In the genomic region with DNA sequence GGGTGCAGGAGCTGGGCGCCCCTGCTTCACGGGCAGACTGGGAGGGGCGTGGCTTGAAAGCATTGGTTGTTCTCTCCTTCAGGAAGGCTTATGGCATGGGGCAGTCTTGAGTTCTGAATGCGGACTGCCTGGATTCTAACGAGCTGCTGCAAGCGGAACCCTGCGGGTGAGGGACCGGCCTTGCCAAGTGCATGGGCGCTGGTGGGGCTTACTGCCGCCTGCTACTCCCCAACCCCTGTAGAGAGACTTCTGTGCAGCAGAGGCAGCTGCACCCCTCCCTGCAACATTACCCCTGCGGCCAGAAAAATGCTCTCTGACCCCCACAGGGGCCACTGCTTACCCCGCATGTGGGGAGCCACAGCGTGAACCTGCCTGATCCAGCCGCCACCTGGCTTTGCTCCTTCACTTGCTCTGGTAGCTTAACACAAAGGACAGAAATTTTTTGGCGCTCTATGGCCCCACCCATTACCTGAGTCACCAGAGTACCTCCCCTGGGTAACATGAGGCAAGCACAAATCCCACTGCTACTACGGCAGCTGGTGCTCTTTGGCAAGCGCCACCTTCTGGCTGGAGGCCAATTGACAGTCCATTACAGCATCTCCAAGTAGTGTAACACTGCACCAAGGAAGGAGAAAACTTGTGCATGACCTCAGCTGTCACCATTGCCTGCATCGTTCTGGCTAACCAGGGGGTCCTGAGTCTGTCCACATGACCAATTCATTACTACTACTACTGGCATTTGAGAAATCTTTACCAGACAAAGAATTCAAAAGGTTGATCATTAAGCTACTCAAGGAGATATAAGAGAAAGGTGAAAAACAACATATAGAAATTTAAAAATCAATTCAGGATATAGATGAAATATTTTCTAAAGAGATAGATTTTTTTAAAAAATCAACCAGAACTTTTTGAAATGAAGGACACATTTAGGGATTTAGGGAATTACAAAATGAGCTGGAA, we compare ENCODE assay signal across 8 cellular contexts. TPM values are rescaled to one million over a fixed set of nuclear protein-coding genes. Genes with fewer than 3 reads are reported as not detected.
DNase-seq lines count a peak whose midpoint lies in the region; ATAC-seq and TF ChIP-seq lines count a peak whose summit lies in the region.

No MANE protein-coding gene starts in this region.

- H3K4me1 Mint-ChIP-seq in Calu3 (ENCODE audit: low read depth, unreplicated experiment): peaks cover 8% of the 10 kb centered on the region
- no peaks in the 10 kb centered on the region for H3K4me1 Mint-ChIP-seq in glutamatergic neuron (ENCODE audit: low read depth, unreplicated experiment)

- H3K4me3 ChIP-seq in HUES48 (ENCODE audit: low read depth, low read length): peak overlapping the region; percentile 91
- H3K4me3 ChIP-seq in testis: peak overlapping the region; percentile 49 to 64

- H3K4me3 Mint-ChIP-seq in Calu3 (ENCODE audit: low read depth, unreplicated experiment) (peak overlapping the region; percentile 91), glutamatergic neuron (ENCODE audit: unreplicated experiment) (peak overlapping the region; percentile 95)

- no peaks in the 10 kb centered on the region for H3K27me3 ChIP-seq in HUES48 (ENCODE audit: control insufficient read depth, insufficient read depth, low read length)
- no peaks in the 10 kb centered on the region for H3K27me3 ChIP-seq in testis

- H3K36me3 ChIP-seq in HUES48 (ENCODE audit: control insufficient read depth, insufficient read depth, low read length): peaks cover 5% of the 10 kb centered on the region; the same call in 1 of the 2 replicates
- no peaks in the 10 kb centered on the region for H3K36me3 ChIP-seq in testis (ENCODE audit: low read depth, missing control alignments)

- H3K9ac ChIP-seq in HUES48 (ENCODE audit: low read depth, low read length): peak overlapping the region; percentile 97

- WGBS in testis, 2 donors: 6 to 12% methylated on average over 1 to 17 of the region's 18 CpGs

- H3K9me3 Mint-ChIP-seq in Calu3 (ENCODE audit: low read depth, unreplicated experiment): peaks cover 4% of the 10 kb centered on the region
- peaks cover 2% of the 10 kb centered on the region for H3K9me3 Mint-ChIP-seq in glutamatergic neuron (ENCODE audit: unreplicated experiment)

- DNase-seq in Calu3 (peak; percentile 94), SHP77 (lab: John Stamatoyannopoulos, UW) (peak; percentile 20 to 59), glutamatergic neuron (peak; percentile 93), omental fat pad (ENCODE audit: low spot score) (peak; percentile 87), testis (peak; percentile 96)
- DNase-seq in activated naive CD4-positive, alpha-beta T cell treated with Interleukin-2 at 50 U/mL for 16 hours: peak; percentile 96

- BruUV-seq in Calu3 (replicated peaks; lab: Mats Ljungman, UMichigan): TSS peak; percentile 89

- peak; percentile 50 for TF ChIP-seq CTCF in Calu3 (IDR thresholded peaks at IDR 0.05; ENCODE audit: unreplicated experiment)
- peak; percentile 87 for TF ChIP-seq CTCF in glutamatergic neuron (IDR thresholded peaks at IDR 0.05; ENCODE audit: partially characterized antibody, unreplicated experiment)
- no peak for TF ChIP-seq CTCF in omental fat pad (IDR thresholded peaks at IDR 0.05)
- peak in 2 of 3 experiments; percentile 24 to 48 for TF ChIP-seq CTCF in testis (IDR thresholded peaks at IDR 0.05)

- H3K36me3 Mint-ChIP-seq in Calu3 (ENCODE audit: insufficient read depth, unreplicated experiment) (peaks cover 17% of the 10 kb centered on the region), glutamatergic neuron (ENCODE audit: unreplicated experiment) (peaks cover 5% of the 10 kb centered on the region)

- peaks cover 16% of the 10 kb centered on the region for H3K27me3 Mint-ChIP-seq in Calu3 (ENCODE audit: unreplicated experiment)
- peaks cover 2% of the 10 kb centered on the region for H3K27me3 Mint-ChIP-seq in glutamatergic neuron (ENCODE audit: unreplicated experiment)

- H3K27ac ChIP-seq in HUES48 (ENCODE audit: low read depth, low read length) (peak overlapping the region; percentile 98), testis (no peak overlapping the region)

- TF ChIP-seq POLR2A in testis (IDR thresholded peaks at IDR 0.05): no peak

- CTCF ChIA-PET in Calu3 (lab: Charles Lee): interaction anchor here (0.8 to 2.2 kb wide), 17 partner anchors 15 to 374 kb away, joined by 3 to 16 read pairs (median 4); no protein-coding TSS in a partner anchor

- H3K9me3 ChIP-seq in HUES48 (ENCODE audit: control insufficient read depth, insufficient read depth, low read length) (no peaks in the 10 kb centered on the region), testis (no peaks in the 10 kb centered on the region)

- no peaks in the 10 kb centered on the region for H3K4me1 ChIP-seq in HUES48 (ENCODE audit: control insufficient read depth, insufficient read depth, low read length)
- no peaks in the 10 kb centered on the region for H3K4me1 ChIP-seq in testis

- ATAC-seq in GM21381 (IDR thresholded peaks at IDR 0.05; ENCODE audit: unreplicated experiment) (peak; percentile 99), omental fat pad (ENCODE audit: low FRiP score) (peak; percentile 89)

- H3K27ac Mint-ChIP-seq in Calu3 (ENCODE audit: unreplicated experiment) (peak overlapping the region; percentile 77), glutamatergic neuron (ENCODE audit: unreplicated experiment) (peak overlapping the region; percentile 97)

- intact Hi-C loops in Calu3 (cut with micrococcal nuclease; ENCODE audit: unreplicated experiment) (no loop called here), testis (cut with DNase I; ENCODE audit: low total_unique reads) (no loop called here)

RNA-seq across cellular contexts. Expression of a gene that starts 35.4 kb away (rescaled TPM):
- total RNA-seq in Calu3 (2022) (523 and 564 TPM in 2 replicates), glutamatergic neuron (ENCODE audit: unreplicated experiment) (123 TPM), omental fat pad (100 to 1,000 TPM; 263 to 352 (median 318) TPM), testis (100 to 1,000 TPM; 215 to 255 TPM)
- polyA plus RNA-seq in testis (ENCODE audit: insufficient read depth, low read depth, low replicate concordance): 372 TPM

RNA-seq across cellular contexts. Expression of a gene that starts 49.7 kb away (rescaled TPM):
- total RNA-seq in Calu3 (2022): 428 and 464 TPM in 2 replicates
- total RNA-seq in glutamatergic neuron (ENCODE audit: unreplicated experiment): 175 TPM
- 100 to 1,000 TPM; 393 to 814 (median 535) TPM for total RNA-seq in omental fat pad
- total RNA-seq in testis: 100 to 1,000 TPM; 148 to 177 TPM
- polyA plus RNA-seq in testis (ENCODE audit: insufficient read depth, low read depth, low replicate concordance): 219 TPM

Comparison
In these comparisons a context has a peak if more than half of its experiments do, and no peak if none do; other contexts are left out.
1. DNase-seq: peak in every context shown above with its lines; median percentile 96 in activated naive CD4-positive, alpha-beta T cell treated with Interleukin-2 at 50 U/mL for 16 hours; 96 in testis; 94 in Calu3; 93 in glutamatergic neuron; 87 in omental fat pad; 40 in SHP77.
2. CTCF ChIP-seq: peak in Calu3 (single experiment), glutamatergic neuron (single experiment) and testis (2 of 3); none in omental fat pad (0 of 3).